9 cellular contexts compared by ENCODE assay signal in genomic region chr15:89666147-89666857, GRCh38. TPM values are rescaled to one million over a fixed set of nuclear protein-coding genes. Genes with fewer than 3 reads are reported as not detected.
DNase-seq lines count a peak whose midpoint lies in the region; ATAC-seq, FAIRE-seq and TF ChIP-seq lines count a peak whose summit lies in the region.
"Had no signal": no experiment of that assay in that cellular context is flagged by ENCODE, and none has a peak within 500 bp of the region (broad histone marks: within the 10 kb centered on the region; RNA-seq: fewer than 3 reads in every experiment).

No MANE protein-coding gene starts in this region.

- no peak for FAIRE-seq in GM12878 (lab: Jason Lieb, UNC)

- peak; percentile 40 for DNase-seq in GM13976 (ENCODE audit: low spot score)
- DNase-seq in GM12878 (ENCODE audit: low read depth, low spot score): no peak
- no peak for DNase-seq in nucleus accumbens (lab: John Stamatoyannopoulos, UW)
- DNase-seq in NCI-H1436 treated with DMSO at 0.1 percent for 48 hours (lab: John Stamatoyannopoulos, UW): no peak
- DNase-seq in NCI-H226: no peak
- DNase-seq in activated T-helper 2 cell treated with anti-CD3 and anti-CD28 coated beads, Interferon-gamma antibody, Interleukin-2, Interleukin-4, amounts not matched to agents 10 μg/mL and 5 μg/mL and 100 μg/mL, durations not matched to agents 14 hours and 24 hours and 36 hours (ENCODE audit: low spot score): no peak
- DNase-seq: amniotic stem cell had no signal

- H3K9ac ChIP-seq in GM12878 (ENCODE audit: control insufficient read depth, insufficient read depth, low read length) (no peak overlapping the region; the same call in 1 of the 2 replicates), iPS-20b (ENCODE audit: low read depth, low read length) (no peak overlapping the region)

- no peak overlapping the region for H3K4me3 Mint-ChIP-seq in activated T-helper 2 cell treated with anti-CD3 and anti-CD28 coated beads, Interferon-gamma antibody, Interleukin-2, Interleukin-4, amounts not matched to agents 10 μg/mL and 5 μg/mL and 100 μg/mL, durations not matched to agents 14 hours and 24 hours and 36 hours (ENCODE audit: low read depth)

- intact Hi-C loops in GM12878 (cut with micrococcal nuclease; ENCODE audit: unreplicated experiment): no loop called here
- intact Hi-C loops in activated T-helper 2 cell treated with anti-CD3 and anti-CD28 coated beads, Interferon-gamma antibody, Interleukin-2, Interleukin-4, amounts not matched to agents 10 μg/mL and 5 μg/mL and 100 μg/mL, durations not matched to agents 14 hours and 24 hours and 36 hours (cut with micrococcal nuclease): no loop called here

- peaks cover 25% of the 10 kb centered on the region for H3K27me3 Mint-ChIP-seq in activated T-helper 2 cell treated with anti-CD3 and anti-CD28 coated beads, Interferon-gamma antibody, Interleukin-2, Interleukin-4, amounts not matched to agents 10 μg/mL and 5 μg/mL and 100 μg/mL, durations not matched to agents 14 hours and 24 hours and 36 hours (ENCODE audit: low read depth)

- H3K4me1 Mint-ChIP-seq in activated T-helper 2 cell treated with anti-CD3 and anti-CD28 coated beads, Interferon-gamma antibody, Interleukin-2, Interleukin-4, amounts not matched to agents 10 μg/mL and 5 μg/mL and 100 μg/mL, durations not matched to agents 14 hours and 24 hours and 36 hours (ENCODE audit: low read depth): no peaks in the 10 kb centered on the region

- H3K9me3 ChIP-seq in GM12878 (replicated peaks; ENCODE audit: control insufficient read depth, insufficient read depth, low read length): no peaks in the 10 kb centered on the region
- H3K9me3 ChIP-seq in iPS-20b (ENCODE audit: insufficient read depth, low read depth, low read length): no peaks in the 10 kb centered on the region

- no peaks in the 10 kb centered on the region for H3K79me2 ChIP-seq in GM12878 (ENCODE audit: control insufficient read depth, insufficient read depth, low read length)

- WGBS in GM12878 (ENCODE audit: insufficient coverage, insufficient replicate concordance, low lambda C conversion rate, missing lambda C conversion rate): 61% methylated on average over 7 of the region's 8 CpGs

- no peak for TF ChIP-seq EP300 in GM12878 (IDR thresholded peaks at IDR 0.05; ENCODE audit: borderline replicate concordance in 1 of 2, control insufficient read depth in 1 of 2, low read depth in 2 of 2, low read length in 2 of 2)

- POLR2A ChIA-PET in GM12878 (lab: Charles Lee): no interaction called here

- in situ Hi-C loops in GM13976 (cut with MboI; ENCODE audit: low sequenced_read_pairs, unreplicated experiment): no loop called here
- in situ Hi-C loops in GM12878 (cut with MboI): no loop called here

- CTCF ChIA-PET in GM12878 (lab: Yijun Ruan, JAX): no interaction called here

- peak overlapping the region; percentile 64; the same call in 1 of the 2 replicates for H3K4me2 ChIP-seq in GM12878 (ENCODE audit: control insufficient read depth, insufficient read depth)

- no peak for ATAC-seq in GM12878

- H3K27ac Mint-ChIP-seq in activated T-helper 2 cell treated with anti-CD3 and anti-CD28 coated beads, Interferon-gamma antibody, Interleukin-2, Interleukin-4, amounts not matched to agents 10 μg/mL and 5 μg/mL and 100 μg/mL, durations not matched to agents 14 hours and 24 hours and 36 hours: no peak overlapping the region

- H3K4me1 ChIP-seq in GM12878 (ENCODE audit: control insufficient read depth, insufficient read depth, low read length): no peaks in the 10 kb centered on the region
- H3K4me1 ChIP-seq in iPS-20b (ENCODE audit: insufficient read depth, low read length): no peaks in the 10 kb centered on the region

- SMC1A ChIA-PET in GM12878 (lab: Charles Lee; ENCODE audit: uncharacterized antibody, unreplicated experiment): interaction anchor here (0.6 kb wide), 1 partner anchor 248 kb away, joined by 3 read pairs; no protein-coding TSS in a partner anchor

- no TSS peak for BruUV-seq in GM12878 (replicated peaks; lab: Mats Ljungman, UMichigan)

- H3K4me3 ChIP-seq in GM12878 (no peak overlapping the region), iPS-20b (ENCODE audit: low read length) (peak overlapping the region; percentile 58; the same call in 1 of the 2 replicates), skin epidermis (peak overlapping the region in 5 of 7 experiments; percentile 20 to 40 (median 32))

- TF ChIP-seq POLR2A in GM12878 (IDR thresholded peaks at IDR 0.05; ENCODE audit: low read depth, low read length): no peak

- H3K27me3 ChIP-seq in GM12878 (replicated peaks in 1 of 2; ENCODE audit: control insufficient read depth in 2 of 2, insufficient read depth in 2 of 2, low read length in 1 of 2) (peaks cover 0 to 2% of the 10 kb centered on the region in 2 experiments; a peak in 1 of 4 replicates), iPS-20b (ENCODE audit: insufficient read depth, low read length) (peaks cover 32% of the 10 kb centered on the region)

- RAD21 ChIA-PET in GM12878 (lab: Charles Lee; ENCODE audit: unreplicated experiment): no interaction called here

- H3K27ac ChIP-seq in GM12878 (ENCODE audit: control insufficient read depth, insufficient read depth) (no peak overlapping the region), iPS-20b (ENCODE audit: low read length) (no peak overlapping the region), skin epidermis (peak overlapping the region in 19 of 21 experiments; percentile 16 to 93 (median 75))

- H3K36me3 Mint-ChIP-seq in activated T-helper 2 cell treated with anti-CD3 and anti-CD28 coated beads, Interferon-gamma antibody, Interleukin-2, Interleukin-4, amounts not matched to agents 10 μg/mL and 5 μg/mL and 100 μg/mL, durations not matched to agents 14 hours and 24 hours and 36 hours (ENCODE audit: low read depth): no peaks in the 10 kb centered on the region

- H3K9me3 Mint-ChIP-seq in activated T-helper 2 cell treated with anti-CD3 and anti-CD28 coated beads, Interferon-gamma antibody, Interleukin-2, Interleukin-4, amounts not matched to agents 10 μg/mL and 5 μg/mL and 100 μg/mL, durations not matched to agents 14 hours and 24 hours and 36 hours: no peaks in the 10 kb centered on the region

- no peak for TF ChIP-seq RAD21 in GM12878 (IDR thresholded peaks at IDR 0.05; ENCODE audit: insufficient read depth, low read depth, low read length)

- H4K20me1 ChIP-seq in GM12878 (ENCODE audit: control insufficient read depth, insufficient read depth): no peaks in the 10 kb centered on the region

- H2AFZ ChIP-seq in GM12878 (ENCODE audit: control insufficient read depth, low read depth, low read length): peak overlapping the region; percentile 58

- H3K36me3 ChIP-seq in GM12878 (ENCODE audit: control insufficient read depth in 2 of 2, insufficient read depth in 2 of 2, low read length in 1 of 2) (no peaks in the 10 kb centered on the region), iPS-20b (ENCODE audit: insufficient read depth, low read depth, low read length) (no peaks in the 10 kb centered on the region)

- TF ChIP-seq CTCF in GM13976 (IDR thresholded peaks at IDR 0.05; ENCODE audit: borderline replicate concordance, control extremely low read depth, extremely low read depth, insufficient read depth, missing control alignments) (no peak), GM12878 (IDR thresholded peaks at IDR 0.05 in 2 of 3, conservative IDR thresholded peaks at IDR 0.05 in 1 of 3; ENCODE audit: control insufficient read depth in 2 of 3, extremely low read depth in 1 of 3, insufficient read depth in 1 of 3, low read depth in 3 of 3, low read length in 3 of 3) (no peak)

RNA-seq across cellular contexts. Expression of gene KIF7, which starts 11.0 kb away (rescaled TPM):
- total RNA-seq in GM12878 (2013; cell fraction: nucleolus; rRNA removed): 0.66 and 1.3 TPM in 2 replicates
- total RNA-seq in GM12878 (2014; rRNA removed): 0.05 and 0.11 TPM in 2 replicates
- total RNA-seq in GM12878 (2014; rRNA removed; fragmentation: Illumina TruSeq; extraction: Trizol): 0.04 TPM in 1 of 2 replicates, not detected in the other
- 0.16 and 0.36 TPM in 2 replicates for total RNA-seq in GM12878 (2021)
- polyA plus RNA-seq in GM12878 (2011; ENCODE audit: low read depth): 0.08 TPM
- 0.14 and 0.26 TPM in 2 replicates for polyA plus RNA-seq in GM12878 (2011; rRNA removed)
- 0.28 and 0.67 TPM in 2 replicates for polyA plus RNA-seq in GM12878 (2011; cell fraction: cytosol; rRNA removed)
- 1.0 and 1.7 TPM in 2 replicates for polyA plus RNA-seq in GM12878 (2011; cell fraction: nucleus; rRNA removed)
- polyA plus RNA-seq in GM12878 (2012): 0.41 and 0.52 TPM in 2 replicates
- polyA plus RNA-seq in GM12878 (2014; fragmentation: Illumina TruSeq; extraction: Trizol): 0.01 TPM in 1 of 2 replicates, not detected in the other
- not detected for polyA plus RNA-seq in GM12878 (2014; fragmentation: Nextera tagmentation; extraction: Ambion mirVana)
- 0.09 and 0.18 TPM in 2 replicates for polyA plus RNA-seq in GM12878 (2014; rRNA removed)
- polyA plus RNA-seq in GM12878 (2016; fragmentation: Nextera tagmentation; extraction: Ambion mirVana): under 1 TPM; 0.04 to 0.11 TPM
- polyA minus RNA-seq in GM12878 (2011; rRNA and poly(A)+ RNA removed): 0.07 and 0.46 TPM in 2 replicates
- polyA minus RNA-seq in GM12878 (2011; cell fraction: cytosol; rRNA and poly(A)+ RNA removed): not detected in 2 replicates
- polyA minus RNA-seq in GM12878 (2011; cell fraction: nucleus; rRNA and poly(A)+ RNA removed): 0.24 and 0.67 TPM in 2 replicates
- total RNA-seq in activated T-helper 2 cell treated with anti-CD3 and anti-CD28 coated beads, Interferon-gamma antibody, Interleukin-2, Interleukin-4, amounts not matched to agents 10 μg/mL and 5 μg/mL and 100 μg/mL, durations not matched to agents 14 hours and 24 hours and 36 hours: 3.5 and 4.2 TPM in 2 replicates

RNA-seq across cellular contexts. Expression of gene PLIN1, which starts 12.9 kb away (rescaled TPM):
- 0.86 and 1.6 TPM in 2 replicates for total RNA-seq in GM12878 (2013; cell fraction: nucleolus; rRNA removed)
- 0.11 TPM in 1 of 2 replicates, not detected in the other for total RNA-seq in GM12878 (2014; rRNA removed)
- not detected in 2 replicates for total RNA-seq in GM12878 (2014; rRNA removed; fragmentation: Illumina TruSeq; extraction: Trizol)
- 0.08 TPM in 1 of 2 replicates, not detected in the other for total RNA-seq in GM12878 (2021)
- polyA plus RNA-seq in GM12878 (2011; ENCODE audit: low read depth): not detected
- polyA plus RNA-seq in GM12878 (2011; rRNA removed): 0.24 TPM in 1 of 2 replicates, not detected in the other
- polyA plus RNA-seq in GM12878 (2011; cell fraction: cytosol; rRNA removed): 0.05 and 0.07 TPM in 2 replicates
- 0.16 and 0.27 TPM in 2 replicates for polyA plus RNA-seq in GM12878 (2011; cell fraction: nucleus; rRNA removed)
- 0.07 and 0.11 TPM in 2 replicates for polyA plus RNA-seq in GM12878 (2012)
- not detected in 2 replicates for polyA plus RNA-seq in GM12878 (2014; fragmentation: Illumina TruSeq; extraction: Trizol)
- under 1 TPM; 0.05 to 0.13 TPM for polyA plus RNA-seq in GM12878 (2014; fragmentation: Nextera tagmentation; extraction: Ambion mirVana)
- polyA plus RNA-seq in GM12878 (2014; rRNA removed): not detected in 2 replicates
- polyA plus RNA-seq in GM12878 (2016; fragmentation: Nextera tagmentation; extraction: Ambion mirVana): not detected
- polyA minus RNA-seq in GM12878 (2011; rRNA and poly(A)+ RNA removed): 0.10 TPM in 1 of 2 replicates, not detected in the other
- not detected in 2 replicates for polyA minus RNA-seq in GM12878 (2011; cell fraction: cytosol; rRNA and poly(A)+ RNA removed)
- 0.73 TPM in 1 of 2 replicates, not detected in the other for polyA minus RNA-seq in GM12878 (2011; cell fraction: nucleus; rRNA and poly(A)+ RNA removed)
- 0.25 TPM in 1 of 2 replicates, not detected in the other for total RNA-seq in activated T-helper 2 cell treated with anti-CD3 and anti-CD28 coated beads, Interferon-gamma antibody, Interleukin-2, Interleukin-4, amounts not matched to agents 10 μg/mL and 5 μg/mL and 100 μg/mL, durations not matched to agents 14 hours and 24 hours and 36 hours

RNA-seq across cellular contexts. Expression of gene PEX11A, which starts 24.3 kb away (rescaled TPM):
- 6.9 and 7.6 TPM in 2 replicates for total RNA-seq in GM12878 (2013; cell fraction: nucleolus; rRNA removed)
- total RNA-seq in GM12878 (2014; rRNA removed): 1.9 and 2.5 TPM in 2 replicates
- 2.0 and 2.1 TPM in 2 replicates for total RNA-seq in GM12878 (2014; rRNA removed; fragmentation: Illumina TruSeq; extraction: Trizol)
- 2.0 and 2.8 TPM in 2 replicates for total RNA-seq in GM12878 (2021)
- 2.6 TPM for polyA plus RNA-seq in GM12878 (2011; ENCODE audit: low read depth)
- polyA plus RNA-seq in GM12878 (2011; rRNA removed): 1.4 and 1.5 TPM in 2 replicates
- 0.75 and 1.5 TPM in 2 replicates for polyA plus RNA-seq in GM12878 (2011; cell fraction: cytosol; rRNA removed)
- polyA plus RNA-seq in GM12878 (2011; cell fraction: nucleus; rRNA removed): 0.31 and 0.75 TPM in 2 replicates
- polyA plus RNA-seq in GM12878 (2012): 2.6 and 3.3 TPM in 2 replicates
- polyA plus RNA-seq in GM12878 (2014; fragmentation: Illumina TruSeq; extraction: Trizol): 1.8 and 2.1 TPM in 2 replicates
- polyA plus RNA-seq in GM12878 (2014; fragmentation: Nextera tagmentation; extraction: Ambion mirVana): 1 to 10 TPM; 1.4 to 1.5 TPM
- polyA plus RNA-seq in GM12878 (2014; rRNA removed): 2.1 and 3.5 TPM in 2 replicates
- 1 to 10 TPM; 1.7 to 2.1 TPM for polyA plus RNA-seq in GM12878 (2016; fragmentation: Nextera tagmentation; extraction: Ambion mirVana)
- 1.5 and 1.9 TPM in 2 replicates for polyA minus RNA-seq in GM12878 (2011; rRNA and poly(A)+ RNA removed)
- polyA minus RNA-seq in GM12878 (2011; cell fraction: cytosol; rRNA and poly(A)+ RNA removed): 0.73 TPM in 1 of 2 replicates, not detected in the other
- polyA minus RNA-seq in GM12878 (2011; cell fraction: nucleus; rRNA and poly(A)+ RNA removed): 0.38 and 0.60 TPM in 2 replicates
- total RNA-seq in activated T-helper 2 cell treated with anti-CD3 and anti-CD28 coated beads, Interferon-gamma antibody, Interleukin-2, Interleukin-4, amounts not matched to agents 10 μg/mL and 5 μg/mL and 100 μg/mL, durations not matched to agents 14 hours and 24 hours and 36 hours: 1.0 and 1.8 TPM in 2 replicates

RNA-seq across cellular contexts. Expression of gene WDR93, which starts 24.3 kb away (rescaled TPM):
- not detected in 2 replicates for total RNA-seq in GM12878 (2013; cell fraction: nucleolus; rRNA removed)
- not detected in 2 replicates for total RNA-seq in GM12878 (2014; rRNA removed)
- not detected in 2 replicates for total RNA-seq in GM12878 (2014; rRNA removed; fragmentation: Illumina TruSeq; extraction: Trizol)
- not detected in 2 replicates for total RNA-seq in GM12878 (2021)
- polyA plus RNA-seq in GM12878 (2011; ENCODE audit: low read depth): not detected
- not detected in 2 replicates for polyA plus RNA-seq in GM12878 (2011; rRNA removed)
- not detected in 2 replicates for polyA plus RNA-seq in GM12878 (2011; cell fraction: cytosol; rRNA removed)
- not detected in 2 replicates for polyA plus RNA-seq in GM12878 (2011; cell fraction: nucleus; rRNA removed)
- not detected in 2 replicates for polyA plus RNA-seq in GM12878 (2012)
- polyA plus RNA-seq in GM12878 (2014; fragmentation: Illumina TruSeq; extraction: Trizol): not detected in 2 replicates
- polyA plus RNA-seq in GM12878 (2014; fragmentation: Nextera tagmentation; extraction: Ambion mirVana): not detected
- not detected in 2 replicates for polyA plus RNA-seq in GM12878 (2014; rRNA removed)
- polyA plus RNA-seq in GM12878 (2016; fragmentation: Nextera tagmentation; extraction: Ambion mirVana): not detected
- not detected in 2 replicates for polyA minus RNA-seq in GM12878 (2011; rRNA and poly(A)+ RNA removed)
- polyA minus RNA-seq in GM12878 (2011; cell fraction: cytosol; rRNA and poly(A)+ RNA removed): not detected in 2 replicates
- not detected in 2 replicates for polyA minus RNA-seq in GM12878 (2011; cell fraction: nucleus; rRNA and poly(A)+ RNA removed)
- total RNA-seq in activated T-helper 2 cell treated with anti-CD3 and anti-CD28 coated beads, Interferon-gamma antibody, Interleukin-2, Interleukin-4, amounts not matched to agents 10 μg/mL and 5 μg/mL and 100 μg/mL, durations not matched to agents 14 hours and 24 hours and 36 hours: not detected in 2 replicates

Comparison
In these comparisons a context has a peak if more than half of its experiments do, and no peak if none do; other contexts are left out.
1. H3K27ac ChIP-seq: peak in skin epidermis (19 of 21); none in GM12878 (single experiment) and iPS-20b (single experiment).